ENCODE assay signal across 1 cellular context in genomic region chr16:88614818-88615580, GRCh38.
TF ChIP-seq lines count a peak whose summit lies in the region.

No MANE protein-coding gene starts in this region.

TF ChIP-seq in IMR-90, 13 proteins besides CTCF, POLR2A, EP300 and RAD21 (continued from another document):
- no peak for TF ChIP-seq MXI1 (IDR thresholded peaks at IDR 0.05; ENCODE audit: borderline replicate concordance, low read depth, low read length)
- no peak for TF ChIP-seq CHD1 (IDR thresholded peaks at IDR 0.05; ENCODE audit: low read depth, low read length)
- no peak for TF ChIP-seq RFX5 (IDR thresholded peaks at IDR 0.05; ENCODE audit: low read depth, low read length)
- no peak for TF ChIP-seq ELK1 (IDR thresholded peaks at IDR 0.05; ENCODE audit: borderline replicate concordance, low read depth, low read length)
- no peak for TF ChIP-seq SMC3 (IDR thresholded peaks at IDR 0.05; ENCODE audit: low read depth, low read length)
- no peak for TF ChIP-seq FOS (IDR thresholded peaks at IDR 0.05; ENCODE audit: low read depth, low read length)
- no peak for TF ChIP-seq BHLHE40 (IDR thresholded peaks at IDR 0.05; ENCODE audit: low read depth, low read length)
- no peak for TF ChIP-seq NFE2L2 (IDR thresholded peaks at IDR 0.05; ENCODE audit: low read depth, low read length)
- TF ChIP-seq CEBPB (IDR thresholded peaks at IDR 0.05; ENCODE audit: low read depth, low read length) = no peak
- TF ChIP-seq MAZ (IDR thresholded peaks at IDR 0.05; ENCODE audit: borderline replicate concordance, low read depth, low read length) = no peak
- no peak for TF ChIP-seq MAFK (IDR thresholded peaks at IDR 0.05; ENCODE audit: low read depth, low read length)
- no peak for TF ChIP-seq RCOR1 (IDR thresholded peaks at IDR 0.05; ENCODE audit: insufficient replicate concordance, low read length)
